ENCODE assay signal across 8 cellular contexts in genomic region chr16:74296120-74296464, GRCh38. TPM values are rescaled to one million over a fixed set of nuclear protein-coding genes. Genes with fewer than 3 reads are reported as not detected.
A peak's percentile ranks its signal among the peaks of the same experiment; 100 is the strongest.
DNase-seq lines count a peak whose midpoint lies in the region; ATAC-seq and TF ChIP-seq lines count a peak whose summit lies in the region.

No MANE protein-coding gene starts in this region.

- CTCF ChIA-PET in GM10248 (lab: Yijun Ruan, JAX) = interaction anchor here (2.0 kb wide), 1 partner anchor 20 kb away, joined by 6 read pairs; no protein-coding TSS in a partner anchor

- no peak for ATAC-seq in Right ventricle myocardium inferior
- ATAC-seq in HG03175 (IDR thresholded peaks at IDR 0.05; ENCODE audit: unreplicated experiment) = peak; percentile 11
- peak; percentile 2 for ATAC-seq in stimulated activated effector memory CD8-positive, alpha-beta T cell treated with anti-CD3 and anti-CD28 coated beads, Interleukin-12 subunit alpha, Interleukin-12 subunit beta, amount 100 ng/mL, for 72 hours

- peaks cover 21% of the 10 kb centered on the region for H3K36me3 ChIP-seq in cardiac muscle cell
- peaks cover 39% of the 10 kb centered on the region for H3K36me3 ChIP-seq in WERI-Rb-1
- H3K36me3 ChIP-seq in right atrium auricular region = peaks cover 30% of the 10 kb centered on the region

- H3K9me3 Mint-ChIP-seq in stimulated activated effector memory CD8-positive, alpha-beta T cell treated with anti-CD3 and anti-CD28 coated beads, Interleukin-12 subunit alpha, Interleukin-12 subunit beta, amount 100 ng/mL, for 72 hours = no peaks in the 10 kb centered on the region

- H3K27ac ChIP-seq in cardiac muscle cell (peak overlapping the region; percentile 97), WERI-Rb-1 (peak overlapping the region; percentile 97), right atrium auricular region (peak overlapping the region; percentile 89 to 95)

- H3K36me3 Mint-ChIP-seq in stimulated activated effector memory CD8-positive, alpha-beta T cell treated with anti-CD3 and anti-CD28 coated beads, Interleukin-12 subunit alpha, Interleukin-12 subunit beta, amount 100 ng/mL, for 72 hours = peaks cover 51% of the 10 kb centered on the region

- DNase-seq in cardiac muscle cell (ENCODE audit: low read depth in 1 of 2, low spot score in 1 of 2) = no peak
- DNase-seq in Right ventricle myocardium inferior (ENCODE audit: missing footprints) = no peak
- DNase-seq in WERI-Rb-1 = no peak
- DNase-seq in right atrium auricular region (ENCODE audit: low spot score) = no peak
- DNase-seq in stimulated activated effector memory CD8-positive, alpha-beta T cell treated with anti-CD3 and anti-CD28 coated beads, Interleukin-12 subunit alpha, Interleukin-12 subunit beta, amount 100 ng/mL, for 72 hours (ENCODE audit: low spot score in 2 of 2) = peak in 1 of 2 donors; percentile 49
- no peak for DNase-seq in GM10248 (ENCODE audit: extremely low spot score)
- no peak for DNase-seq in effector CD8-positive, alpha-beta T cell (lab: John Stamatoyannopoulos, UW)

- no peaks in the 10 kb centered on the region for H3K27me3 ChIP-seq in cardiac muscle cell
- H3K27me3 ChIP-seq in WERI-Rb-1 (ENCODE audit: insufficient read depth, low read depth, severe bottlenecking) = no peaks in the 10 kb centered on the region
- no peaks in the 10 kb centered on the region for H3K27me3 ChIP-seq in right atrium auricular region

- intact Hi-C loops in Right ventricle myocardium inferior (cut with DNase I) = no loop called here

- peak overlapping the region; percentile 97 for H3K27ac Mint-ChIP-seq in stimulated activated effector memory CD8-positive, alpha-beta T cell treated with anti-CD3 and anti-CD28 coated beads, Interleukin-12 subunit alpha, Interleukin-12 subunit beta, amount 100 ng/mL, for 72 hours

- peak overlapping the region; percentile 83 for H3K4me3 Mint-ChIP-seq in stimulated activated effector memory CD8-positive, alpha-beta T cell treated with anti-CD3 and anti-CD28 coated beads, Interleukin-12 subunit alpha, Interleukin-12 subunit beta, amount 100 ng/mL, for 72 hours

- TF ChIP-seq CTCF in cardiac muscle cell (IDR thresholded peaks at IDR 0.05; ENCODE audit: low read depth, low read length) (no peak), WERI-Rb-1 (IDR thresholded peaks at IDR 0.05; ENCODE audit: low read depth, low read length) (no peak), right atrium auricular region (IDR thresholded peaks at IDR 0.05) (no peak), GM10248 (IDR thresholded peaks at IDR 0.05; ENCODE audit: control extremely low read depth, extremely low read depth, low read depth, missing control alignments) (no peak)

- peak overlapping the region; percentile 75 for H3K4me3 ChIP-seq in cardiac muscle cell
- H3K4me3 ChIP-seq in WERI-Rb-1 (ENCODE audit: low read depth, low read length) = peak overlapping the region; percentile 98
- H3K4me3 ChIP-seq in right atrium auricular region = peak overlapping the region; percentile 81 to 95

- H3K4me1 Mint-ChIP-seq in stimulated activated effector memory CD8-positive, alpha-beta T cell treated with anti-CD3 and anti-CD28 coated beads, Interleukin-12 subunit alpha, Interleukin-12 subunit beta, amount 100 ng/mL, for 72 hours = peaks cover 17% of the 10 kb centered on the region

- H3K9me3 ChIP-seq in cardiac muscle cell (ENCODE audit: low read depth) (no peaks in the 10 kb centered on the region), WERI-Rb-1 (ENCODE audit: severe bottlenecking) (peaks cover 2% of the 10 kb centered on the region), right atrium auricular region (peaks cover 8 to 9% of the 10 kb centered on the region in 2 donors)

- POLR2A ChIA-PET in GM10248 (lab: Yijun Ruan, JAX) = no interaction called here

- H3K4me1 ChIP-seq in cardiac muscle cell (ENCODE audit: low read depth) = peaks cover 4% of the 10 kb centered on the region
- peaks cover 0 to 33% of the 10 kb centered on the region in 2 donors for H3K4me1 ChIP-seq in right atrium auricular region

RNA-seq across cellular contexts. Expression of gene PSMD7, which starts 0.5 kb away (rescaled TPM):
- 69.7 and 108 TPM in 2 replicates for total RNA-seq in cardiac muscle cell
- 154 and 177 TPM in 2 replicates for polyA plus RNA-seq in cardiac muscle cell
- total RNA-seq in Right ventricle myocardium inferior = 123 TPM
- total RNA-seq in right atrium auricular region = 100 to 1,000 TPM in 1 of 2 donors, 10 to 100 TPM in 1; 92.5 to 107 TPM
